ENCODE assay signal across 24 cellular contexts in the genomic region with DNA sequence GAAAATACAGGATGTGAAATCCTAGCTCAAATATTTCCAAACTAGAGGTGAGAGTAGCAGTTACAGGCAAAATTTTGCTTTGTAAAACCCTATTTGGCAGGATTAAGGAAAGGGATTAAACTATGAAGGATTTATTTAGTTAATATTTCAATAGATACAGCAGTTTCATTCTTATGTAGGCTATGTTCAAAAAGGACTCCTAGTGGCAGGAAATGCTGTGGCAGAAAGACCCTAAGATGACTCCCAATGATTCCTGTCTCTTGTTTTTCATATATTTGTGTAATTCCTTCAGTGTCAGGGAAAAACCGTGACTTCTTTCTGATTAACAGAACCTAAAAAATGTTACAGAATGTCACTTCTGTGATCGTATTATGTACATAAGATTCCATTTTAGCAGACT.
DNase-seq lines count a peak whose midpoint lies in the region; ATAC-seq and TF ChIP-seq lines count a peak whose summit lies in the region.
"Had no signal": no experiment of that assay in that cellular context is flagged by ENCODE, and none has a peak within 500 bp of the region (broad histone marks: within the 10 kb centered on the region; RNA-seq: fewer than 3 reads in every experiment).

No MANE protein-coding gene starts in this region.

- H3K27me3 Mint-ChIP-seq in GM23338 (ENCODE audit: insufficient read depth, low read depth, poor library complexity) (no peaks in the 10 kb centered on the region), endothelial cell (ENCODE audit: unreplicated experiment) (no peaks in the 10 kb centered on the region)
- H3K27me3 Mint-ChIP-seq: B cell; CD4-positive, alpha-beta T cell; IgD-negative memory B cell had no signal

- H3K79me2 ChIP-seq in GM23338 (replicated peaks; ENCODE audit: insufficient read depth): no peaks in the 10 kb centered on the region

- H3K4me3 Mint-ChIP-seq in GM23338: no peak overlapping the region
- H3K4me3 Mint-ChIP-seq in endothelial cell (ENCODE audit: unreplicated experiment): no peak overlapping the region
- H3K4me3 Mint-ChIP-seq: B cell; CD4-positive, alpha-beta T cell; IgD-negative memory B cell; T-helper 1 cell treated with Interleukin-12 subunit alpha and Interleukin-12 subunit beta and Interleukin-4 antibody, amounts not matched to agents 30 μg/mL and 1 μg/mL, for 36 hours had no signal

- H3F3A ChIP-seq in GM23338 (replicated peaks; ENCODE audit: low read depth): no peaks in the 10 kb centered on the region

- no peaks in the 10 kb centered on the region for H3K9me3 ChIP-seq in RWPE2 (ENCODE audit: severe bottlenecking)
- H3K9me3 ChIP-seq: Caco-2, MG63 had no signal

- H3K36me3 ChIP-seq in GM23338 (ENCODE audit: insufficient read depth): no peaks in the 10 kb centered on the region
- H3K36me3 ChIP-seq in RWPE2 (ENCODE audit: low read depth): no peaks in the 10 kb centered on the region
- H3K36me3 ChIP-seq: MG63 had no signal

- H3K36me3 Mint-ChIP-seq in GM23338 (ENCODE audit: low read depth) (peaks cover 13% of the 10 kb centered on the region; the same call in 2 of the 3 replicates), endothelial cell (ENCODE audit: low read depth, unreplicated experiment) (peaks cover 3% of the 10 kb centered on the region)
- H3K36me3 Mint-ChIP-seq: IgD-negative memory B cell had no signal

- H3K4me2 ChIP-seq in GM23338: no peak overlapping the region

- H3K4me1 ChIP-seq in GM23338 (ENCODE audit: insufficient read depth) (no peaks in the 10 kb centered on the region), RWPE2 (ENCODE audit: insufficient read depth, poor library complexity, severe bottlenecking) (no peaks in the 10 kb centered on the region)
- H3K4me1 ChIP-seq: Caco-2 had no signal

- no peak overlapping the region for H2AFZ ChIP-seq in GM23338

- ATAC-seq in GM23338 (no peak), RWPE2 (ENCODE audit: low read depth) (peak; percentile 31; the same call in 1 of the 3 replicates)

- H3K4me3 ChIP-seq in GM23338: no peak overlapping the region
- H3K4me3 ChIP-seq in RWPE2 (ENCODE audit: severe bottlenecking): no peak overlapping the region
- H3K4me3 ChIP-seq in retinal pigment epithelial cell (ENCODE audit: low read length): no peak overlapping the region
- H3K4me3 ChIP-seq: MG63 had no signal

- H3K27me3 ChIP-seq in GM23338 (ENCODE audit: insufficient read depth): no peaks in the 10 kb centered on the region
- no peaks in the 10 kb centered on the region for H3K27me3 ChIP-seq in RWPE2 (ENCODE audit: insufficient read depth, poor library complexity, severe bottlenecking)
- H3K27me3 ChIP-seq: MG63 had no signal

- no peak overlapping the region for H3K27ac Mint-ChIP-seq in GM23338
- no peak overlapping the region for H3K27ac Mint-ChIP-seq in endothelial cell (ENCODE audit: unreplicated experiment)
- H3K27ac Mint-ChIP-seq: B cell; CD4-positive, alpha-beta T cell; IgD-negative memory B cell; T-helper 1 cell treated with Interleukin-12 subunit alpha and Interleukin-12 subunit beta and Interleukin-4 antibody, amounts not matched to agents 30 μg/mL and 1 μg/mL, for 36 hours had no signal

- no peaks in the 10 kb centered on the region for H3K4me1 Mint-ChIP-seq in GM23338
- no peaks in the 10 kb centered on the region for H3K4me1 Mint-ChIP-seq in endothelial cell (ENCODE audit: unreplicated experiment)
- H3K4me1 Mint-ChIP-seq: B cell, IgD-negative memory B cell had no signal

- no peaks in the 10 kb centered on the region for H3K9me2 ChIP-seq in GM23338 (ENCODE audit: insufficient read depth)

- no peak overlapping the region for H3K27ac ChIP-seq in GM23338 (ENCODE audit: low read depth)
- no peak overlapping the region for H3K27ac ChIP-seq in RWPE2 (ENCODE audit: poor library complexity, severe bottlenecking)

- TF ChIP-seq CTCF in GM23338 (conservative IDR thresholded peaks at IDR 0.05; ENCODE audit: low read depth in 2 of 2) (peak in 1 of 2 experiments; percentile 43; a peak in 3 of 4 replicates), RWPE2 (IDR thresholded peaks at IDR 0.05; ENCODE audit: poor library complexity, severe bottlenecking) (peak; percentile 19), endothelial cell (IDR thresholded peaks at IDR 0.05; ENCODE audit: unreplicated experiment) (peak; percentile 38), retinal pigment epithelial cell (conservative IDR thresholded peaks at IDR 0.05; ENCODE audit: low read depth, low read length) (peak; percentile 62)

- H4K20me1 ChIP-seq in GM23338 (replicated peaks; ENCODE audit: insufficient read depth): no peaks in the 10 kb centered on the region

- H3K9me3 Mint-ChIP-seq in GM23338 (peaks cover 25% of the 10 kb centered on the region), endothelial cell (ENCODE audit: unreplicated experiment) (no peaks in the 10 kb centered on the region)

- peak; percentile 27 for DNase-seq in GM23338 (ENCODE audit: low spot score)
- DNase-seq in RWPE2 (ENCODE audit: low spot score): no peak
- DNase-seq in endothelial cell (ENCODE audit: low spot score): no peak
- DNase-seq in retinal pigment epithelial cell (ENCODE audit: low read depth): peak; percentile 32
- no peak for DNase-seq in activated CD4-positive, alpha-beta T cell treated with anti-CD3 and anti-CD28 coated beads for 1 hour
- no peak for DNase-seq in occipital lobe (lab: John Stamatoyannopoulos, UW)
- no peak for DNase-seq in SIG-M5 treated with dmso at 0.1 percent for 504 hours (lab: John Stamatoyannopoulos, UW; ENCODE audit: unreplicated experiment)
- DNase-seq in SHP77 (lab: John Stamatoyannopoulos, UW): no peak
- DNase-seq: Caco-2; CD4-positive, alpha-beta T cell; DMS79 treated with DMSO at 0.1 percent for 48 hours; H7; Karpas-422; MG63; NCI-H1048; NCI-H146; NCI-H2081; NCI-H2171 treated with DMSO at 0.1 percent for 48 hours; NCI-H446; NCI-H69; SIG-M5 had no signal

TF ChIP-seq in GM23338, 12 proteins besides CTCF, POLR2A, EP300 and RAD21 (continues in another document):
- TF ChIP-seq, protein P1, sequence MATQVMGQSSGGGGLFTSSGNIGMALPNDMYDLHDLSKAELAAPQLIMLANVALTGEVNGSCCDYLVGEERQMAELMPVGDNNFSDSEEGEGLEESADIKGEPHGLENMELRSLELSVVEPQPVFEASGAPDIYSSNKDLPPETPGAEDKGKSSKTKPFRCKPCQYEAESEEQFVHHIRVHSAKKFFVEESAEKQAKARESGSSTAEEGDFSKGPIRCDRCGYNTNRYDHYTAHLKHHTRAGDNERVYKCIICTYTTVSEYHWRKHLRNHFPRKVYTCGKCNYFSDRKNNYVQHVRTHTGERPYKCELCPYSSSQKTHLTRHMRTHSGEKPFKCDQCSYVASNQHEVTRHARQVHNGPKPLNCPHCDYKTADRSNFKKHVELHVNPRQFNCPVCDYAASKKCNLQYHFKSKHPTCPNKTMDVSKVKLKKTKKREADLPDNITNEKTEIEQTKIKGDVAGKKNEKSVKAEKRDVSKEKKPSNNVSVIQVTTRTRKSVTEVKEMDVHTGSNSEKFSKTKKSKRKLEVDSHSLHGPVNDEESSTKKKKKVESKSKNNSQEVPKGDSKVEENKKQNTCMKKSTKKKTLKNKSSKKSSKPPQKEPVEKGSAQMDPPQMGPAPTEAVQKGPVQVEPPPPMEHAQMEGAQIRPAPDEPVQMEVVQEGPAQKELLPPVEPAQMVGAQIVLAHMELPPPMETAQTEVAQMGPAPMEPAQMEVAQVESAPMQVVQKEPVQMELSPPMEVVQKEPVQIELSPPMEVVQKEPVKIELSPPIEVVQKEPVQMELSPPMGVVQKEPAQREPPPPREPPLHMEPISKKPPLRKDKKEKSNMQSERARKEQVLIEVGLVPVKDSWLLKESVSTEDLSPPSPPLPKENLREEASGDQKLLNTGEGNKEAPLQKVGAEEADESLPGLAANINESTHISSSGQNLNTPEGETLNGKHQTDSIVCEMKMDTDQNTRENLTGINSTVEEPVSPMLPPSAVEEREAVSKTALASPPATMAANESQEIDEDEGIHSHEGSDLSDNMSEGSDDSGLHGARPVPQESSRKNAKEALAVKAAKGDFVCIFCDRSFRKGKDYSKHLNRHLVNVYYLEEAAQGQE (IDR thresholded peaks at IDR 0.05; ENCODE audit: unreplicated experiment): no peak

Comparison
In these comparisons a context has a peak if more than half of its experiments do, and no peak if none do; other contexts are left out.
1. DNase-seq: peak in GM23338 (single experiment) and retinal pigment epithelial cell (single experiment); none in RWPE2 (single experiment), endothelial cell (single experiment), activated CD4-positive, alpha-beta T cell treated with anti-CD3 and anti-CD28 coated beads for 1 hour (single experiment), occipital lobe (single experiment), SIG-M5 treated with dmso at 0.1 percent for 504 hours (single experiment) and SHP77 (0 of 2).